Comparison of ENCODE assay signal across 8 cellular contexts in the genomic region with DNA sequence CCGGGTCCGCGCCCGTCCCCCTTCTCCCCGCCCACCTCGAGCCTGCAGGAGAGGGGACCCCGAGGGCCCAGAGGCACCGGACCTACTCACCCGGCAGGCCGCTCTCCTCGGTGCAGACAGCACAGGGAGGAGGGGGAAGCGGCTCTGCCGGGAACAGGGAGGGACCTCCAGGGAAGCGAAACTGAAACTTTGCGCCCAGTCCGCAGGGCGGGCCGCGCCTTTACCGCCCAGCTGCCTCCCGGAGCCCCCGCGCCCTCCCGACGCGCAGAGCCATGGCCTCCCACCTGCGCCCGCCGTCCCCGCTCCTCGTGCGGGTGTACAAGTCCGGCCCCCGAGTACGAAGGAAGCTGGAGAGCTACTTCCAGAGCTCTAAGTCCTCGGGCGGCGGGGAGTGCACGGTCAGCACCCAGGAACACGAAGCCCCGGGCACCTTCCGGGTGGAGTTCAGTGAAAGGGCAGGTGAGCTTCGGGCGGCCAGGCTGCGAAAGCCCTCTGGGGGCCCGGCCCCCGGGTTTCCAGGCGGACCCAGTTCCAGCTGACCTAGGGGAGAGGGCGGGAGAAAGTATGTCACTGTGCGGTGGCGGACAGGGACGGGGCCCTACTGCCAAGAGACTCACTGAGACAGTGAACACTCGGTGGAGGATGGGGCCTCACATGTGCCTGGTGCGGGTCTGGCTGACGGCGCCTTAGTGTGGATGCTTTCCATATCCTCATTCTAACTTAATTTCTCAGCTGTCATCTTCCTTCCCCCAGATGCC. TPM values are rescaled to one million over a fixed set of nuclear protein-coding genes. Genes with fewer than 3 reads are reported as not detected.
DNase-seq lines count a peak whose midpoint lies in the region; ATAC-seq, FAIRE-seq and TF ChIP-seq lines count a peak whose summit lies in the region.

A gene (plus strand): TSS at position 184 of the 758 bp plus-strand sequence. CDS start 89 bp downstream, at position 273.
A gene (minus strand): TSS at position 146 of the 758 bp plus-strand sequence. CDS start 4,680 bp downstream, outside the sequence.

- no peaks in the 10 kb centered on the region for H3K27me3 ChIP-seq in DOHH2 (ENCODE audit: control insufficient read depth, low read length)
- H3K27me3 ChIP-seq in GM23338 (ENCODE audit: insufficient read depth) = no peaks in the 10 kb centered on the region
- H3K27me3 ChIP-seq in neutrophil = no peaks in the 10 kb centered on the region

- no peaks in the 10 kb centered on the region for H3K36me3 ChIP-seq in DOHH2 (ENCODE audit: control insufficient read depth, low read length)
- no peaks in the 10 kb centered on the region for H3K36me3 ChIP-seq in GM23338 (ENCODE audit: insufficient read depth)
- H3K36me3 ChIP-seq in SK-N-MC (ENCODE audit: insufficient read depth, low read length) = no peaks in the 10 kb centered on the region
- peaks cover 46% of the 10 kb centered on the region for H3K36me3 ChIP-seq in neutrophil

- H3K4me1 Mint-ChIP-seq in GM23338 = peaks cover 23% of the 10 kb centered on the region
- peaks cover 79% of the 10 kb centered on the region for H3K4me1 Mint-ChIP-seq in activated naive CD4-positive, alpha-beta T cell treated with anti-CD3 and anti-CD28 coated beads, Interleukin-2, amount 10 ng/mL, durations not matched to agents 7 days and 5 days

- no peak for FAIRE-seq in frontal cortex (lab: Jason Lieb, UNC)

- TF ChIP-seq CTCF in DOHH2 (IDR thresholded peaks at IDR 0.05; ENCODE audit: low read depth, low read length, poor library complexity, severe bottlenecking) (no peak), GM23338 (conservative IDR thresholded peaks at IDR 0.05; ENCODE audit: low read depth in 2 of 2) (no peak), LNCaP clone FGC (IDR thresholded peaks at IDR 0.05; ENCODE audit: control insufficient read depth, extremely low read depth, insufficient read depth) (no peak), neutrophil (IDR thresholded peaks at IDR 0.05) (peak; percentile 16), subcutaneous adipose tissue (IDR thresholded peaks at IDR 0.05; ENCODE audit: low read depth) (no peak)

- H3F3A ChIP-seq in DOHH2 (ENCODE audit: control insufficient read depth, insufficient read depth) = peaks cover 6% of the 10 kb centered on the region; the same call in 1 of the 2 replicates
- H3F3A ChIP-seq in GM23338 (replicated peaks; ENCODE audit: low read depth) = 0 out of 2 replicates have a peak, but pooled peaks cover 2% of the 10 kb centered on the region

- ATAC-seq in GM23338 = peak; percentile 95

- H2AFZ ChIP-seq in GM23338 = peak within 1 kb of the TSS; percentile 98

- CTCF ChIA-PET in activated naive CD4-positive, alpha-beta T cell treated with anti-CD3 and anti-CD28 coated beads, Interleukin-2, amount 10 ng/mL, durations not matched to agents 7 days and 5 days (lab: Charles Lee) = interaction anchor here (0.8 to 10.9 kb wide), 3 partner anchors 11 to 114 kb away, joined by 3 to 183 read pairs (median 5); a partner anchor contains a TSS

- H3K9me3 Mint-ChIP-seq in GM23338 = no peaks in the 10 kb centered on the region
- H3K9me3 Mint-ChIP-seq in activated naive CD4-positive, alpha-beta T cell treated with anti-CD3 and anti-CD28 coated beads, Interleukin-2, amount 10 ng/mL, durations not matched to agents 7 days and 5 days = no peaks in the 10 kb centered on the region

- no peak within 1 kb of the TSS for H3K27ac ChIP-seq in DOHH2 (ENCODE audit: low read depth, low read length)
- no peak within 1 kb of the TSS for H3K27ac ChIP-seq in GM23338 (ENCODE audit: low read depth)
- no peak within 1 kb of the TSS for H3K27ac ChIP-seq in SK-N-MC
- peak within 1 kb of the TSS; percentile 92 for H3K27ac ChIP-seq in neutrophil

- H3K9me3 ChIP-seq in DOHH2 (ENCODE audit: control insufficient read depth, insufficient read depth, low read length) (no peaks in the 10 kb centered on the region), SK-N-MC (ENCODE audit: low read depth, low read length) (no peaks in the 10 kb centered on the region), neutrophil (no peaks in the 10 kb centered on the region)

- H3K4me1 ChIP-seq in DOHH2 (ENCODE audit: control insufficient read depth, low read length) (peaks cover 23% of the 10 kb centered on the region), GM23338 (ENCODE audit: insufficient read depth) (peaks cover 10% of the 10 kb centered on the region), neutrophil (ENCODE audit: control insufficient read depth in 1 of 2, insufficient read depth in 1 of 2, low read depth in 1 of 2, low read length in 1 of 2) (peaks cover 22 to 28% of the 10 kb centered on the region in 2 experiments)

- H3K27me3 Mint-ChIP-seq in GM23338 (ENCODE audit: insufficient read depth, low read depth, poor library complexity) = peaks cover 11% of the 10 kb centered on the region
- H3K27me3 Mint-ChIP-seq in activated naive CD4-positive, alpha-beta T cell treated with anti-CD3 and anti-CD28 coated beads, Interleukin-2, amount 10 ng/mL, durations not matched to agents 7 days and 5 days = no peaks in the 10 kb centered on the region

- no peak within 1 kb of the TSS for H3K27ac Mint-ChIP-seq in GM23338
- peak within 1 kb of the TSS; percentile 97 for H3K27ac Mint-ChIP-seq in activated naive CD4-positive, alpha-beta T cell treated with anti-CD3 and anti-CD28 coated beads, Interleukin-2, amount 10 ng/mL, durations not matched to agents 7 days and 5 days

- no peaks in the 10 kb centered on the region for H3K9me2 ChIP-seq in DOHH2 (replicated peaks; ENCODE audit: control insufficient read depth, low read length)
- H3K9me2 ChIP-seq in GM23338 (ENCODE audit: insufficient read depth) = no peaks in the 10 kb centered on the region

- H3K9ac ChIP-seq in SK-N-MC (ENCODE audit: insufficient read length) = peak within 1 kb of the TSS; percentile 59

- H3K36me3 Mint-ChIP-seq in GM23338 (ENCODE audit: low read depth) = no peaks in the 10 kb centered on the region
- H3K36me3 Mint-ChIP-seq in activated naive CD4-positive, alpha-beta T cell treated with anti-CD3 and anti-CD28 coated beads, Interleukin-2, amount 10 ng/mL, durations not matched to agents 7 days and 5 days = peaks cover 77% of the 10 kb centered on the region

- DNase-seq in GM23338 (ENCODE audit: low spot score) (peak; percentile 86), LNCaP clone FGC (ENCODE audit: low read depth) (peak; percentile 33), SK-N-MC (ENCODE audit: low read depth, low spot score) (no peak), frontal cortex (ENCODE audit: low spot score in 2 of 2) (peak; percentile 72 to 83)
- peak; percentile 92 for DNase-seq in activated naive CD4-positive, alpha-beta T cell treated with anti-CD3 and anti-CD28 coated beads, Interleukin-2, amount 10 ng/mL, durations not matched to agents 7 days and 5 days

- H3K4me2 ChIP-seq in DOHH2 (ENCODE audit: low read length) = peak within 1 kb of the TSS; percentile 92
- H3K4me2 ChIP-seq in GM23338 = peak within 1 kb of the TSS; percentile 87

- H3K4me3 ChIP-seq in DOHH2 (ENCODE audit: low read length) (peak within 1 kb of the TSS; percentile 77), GM23338 (peak within 1 kb of the TSS; percentile 89), LNCaP clone FGC (ENCODE audit: low read depth, low read length) (peak within 1 kb of the TSS; percentile 59), SK-N-MC (peak within 1 kb of the TSS; percentile 73), neutrophil (ENCODE audit: low read depth in 1 of 2, low read length in 1 of 2) (peak within 1 kb of the TSS; percentile 92 to 93)

- H4K20me1 ChIP-seq in DOHH2 (ENCODE audit: control insufficient read depth, insufficient read depth, low read depth, low read length) (no peaks in the 10 kb centered on the region), GM23338 (replicated peaks; ENCODE audit: insufficient read depth) (no peaks in the 10 kb centered on the region)

- H3K4me3 Mint-ChIP-seq in GM23338 = peak within 1 kb of the TSS; percentile 77
- H3K4me3 Mint-ChIP-seq in activated naive CD4-positive, alpha-beta T cell treated with anti-CD3 and anti-CD28 coated beads, Interleukin-2, amount 10 ng/mL, durations not matched to agents 7 days and 5 days = peak within 1 kb of the TSS; percentile 99

- H3K79me2 ChIP-seq in DOHH2 (ENCODE audit: control insufficient read depth, low read length) = no peaks in the 10 kb centered on the region
- no peaks in the 10 kb centered on the region for H3K79me2 ChIP-seq in GM23338 (replicated peaks; ENCODE audit: insufficient read depth)

TF ChIP-seq in GM23338, 12 proteins besides CTCF, POLR2A, EP300 and RAD21:
- TF ChIP-seq NANOG (IDR thresholded peaks at IDR 0.05; ENCODE audit: borderline replicate concordance) = no peak
- TF ChIP-seq, protein P1, sequence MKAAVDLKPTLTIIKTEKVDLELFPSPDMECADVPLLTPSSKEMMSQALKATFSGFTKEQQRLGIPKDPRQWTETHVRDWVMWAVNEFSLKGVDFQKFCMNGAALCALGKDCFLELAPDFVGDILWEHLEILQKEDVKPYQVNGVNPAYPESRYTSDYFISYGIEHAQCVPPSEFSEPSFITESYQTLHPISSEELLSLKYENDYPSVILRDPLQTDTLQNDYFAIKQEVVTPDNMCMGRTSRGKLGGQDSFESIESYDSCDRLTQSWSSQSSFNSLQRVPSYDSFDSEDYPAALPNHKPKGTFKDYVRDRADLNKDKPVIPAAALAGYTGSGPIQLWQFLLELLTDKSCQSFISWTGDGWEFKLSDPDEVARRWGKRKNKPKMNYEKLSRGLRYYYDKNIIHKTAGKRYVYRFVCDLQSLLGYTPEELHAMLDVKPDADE (IDR thresholded peaks at IDR 0.05) = no peak; the same call in 1 of the 2 replicates
- peak; percentile 48; the same call in 1 of the 2 replicates for TF ChIP-seq POLR2AphosphoS5 (IDR thresholded peaks at IDR 0.05; ENCODE audit: low read depth)

RNA-seq across cellular contexts. Expression of the first gene that starts in this region (rescaled TPM):
- total RNA-seq in GM23338 (2014; rRNA removed; shearing (Covaris generic)) = 6.8 TPM in 2 replicates
- 1.8 and 2.1 TPM in 2 replicates for polyA plus RNA-seq in GM23338 (2016; fragmentation: Nextera tagmentation; extraction: Ambion mirVana)
- 2.4 TPM for total RNA-seq in frontal cortex
- 10 to 100 TPM; 22.0 to 33.0 (median 26.3) TPM for total RNA-seq in subcutaneous adipose tissue

RNA-seq across cellular contexts. Expression of the second gene that starts in this region (rescaled TPM):
- 2.2 and 3.9 TPM in 2 replicates for total RNA-seq in GM23338 (2014; rRNA removed; shearing (Covaris generic))
- 1.8 and 2.1 TPM in 2 replicates for polyA plus RNA-seq in GM23338 (2016; fragmentation: Nextera tagmentation; extraction: Ambion mirVana)
- total RNA-seq in frontal cortex = 4.1 TPM
- total RNA-seq in subcutaneous adipose tissue = 10 to 100 TPM; 23.6 to 50.7 (median 31.3) TPM
